Comparison of ENCODE assay signal across 12 cellular contexts in genomic region chr20:2118783-2119182, GRCh38. TPM values are rescaled to one million over a fixed set of nuclear protein-coding genes. Genes with fewer than 3 reads are reported as not detected.
DNase-seq lines count a peak whose midpoint lies in the region; ATAC-seq, FAIRE-seq and TF ChIP-seq lines count a peak whose summit lies in the region.
"Had no signal": no experiment of that assay in that cellular context is flagged by ENCODE, and none has a peak within 500 bp of the region (broad histone marks: within the 10 kb centered on the region; RNA-seq: fewer than 3 reads in every experiment).

No MANE protein-coding gene starts in this region.

- peak; percentile 35 for DNase-seq in ELR (ENCODE audit: low read depth)
- DNase-seq in GM13977 (ENCODE audit: low spot score) = peak; percentile 39
- DNase-seq in NB4 (ENCODE audit: low read depth) = peak; percentile 66
- DNase-seq in effector memory CD8-positive, alpha-beta T cell = no peak
- DNase-seq in SK-N-SH = no peak
- no peak for DNase-seq in frontal cortex (ENCODE audit: low spot score in 2 of 2)
- DNase-seq: Caco-2, NCI-H146 had no signal

- no peak overlapping the region for H3K27ac ChIP-seq in SK-N-SH (ENCODE audit: low read depth in 2 of 2, low read length in 1 of 2)
- H3K27ac ChIP-seq: adrenal gland had no signal

- ATAC-seq in effector memory CD8-positive, alpha-beta T cell (replicated peaks) = no peak
- ATAC-seq in GM21737 (IDR thresholded peaks at IDR 0.05; ENCODE audit: unreplicated experiment) = no peak

- H3K4me3 ChIP-seq in NB4 (ENCODE audit: low read depth, low read length) = no peak overlapping the region
- H3K4me3 ChIP-seq in SK-N-SH (ENCODE audit: low read depth in 2 of 2, low read length in 1 of 2) = no peak overlapping the region
- H3K4me3 ChIP-seq: adrenal gland had no signal

- peaks cover 0 to 2% of the 10 kb centered on the region in 2 experiments; a peak in 2 of 4 replicates for H3K4me1 ChIP-seq in SK-N-SH (ENCODE audit: control insufficient read depth in 1 of 2, insufficient read depth in 2 of 2, low read depth in 1 of 2, low read length in 1 of 2)
- H3K4me1 ChIP-seq: Caco-2 had no signal

- no peak overlapping the region for H3K9ac ChIP-seq in SK-N-SH

- peaks cover 56% of the 10 kb centered on the region for H4K20me1 ChIP-seq in SK-N-SH (ENCODE audit: insufficient read depth)

- peak overlapping the region in 1 of 2 donors; percentile 2 for H3K4me3 Mint-ChIP-seq in effector memory CD8-positive, alpha-beta T cell

- CTCF ChIA-PET in SK-N-SH (lab: Yijun Ruan, JAX) = interaction anchor here (1.6 kb wide), 1 partner anchor 15 kb away, joined by 3 read pairs; no protein-coding TSS in a partner anchor

- no peaks in the 10 kb centered on the region for H3K9me3 ChIP-seq in SK-N-SH
- H3K9me3 ChIP-seq: adrenal gland, Caco-2 had no signal

- H3K79me2 ChIP-seq in SK-N-SH (ENCODE audit: insufficient read depth) = peaks cover 99% of the 10 kb centered on the region

- no peaks in the 10 kb centered on the region for H3F3A ChIP-seq in SK-N-SH (replicated peaks; ENCODE audit: insufficient read depth)

- TF ChIP-seq EP300 in SK-N-SH (IDR thresholded peaks at IDR 0.05; ENCODE audit: borderline replicate concordance in 1 of 2, low read depth in 1 of 2, low read length in 1 of 2) = no peak

- POLR2A ChIA-PET in SK-N-SH (lab: Yijun Ruan, JAX) = no interaction called here

- TF ChIP-seq POLR2A in NB4 (IDR thresholded peaks at IDR 0.05; ENCODE audit: extremely low read depth, insufficient read length) = no peak

- no peaks in the 10 kb centered on the region for H3K9me2 ChIP-seq in SK-N-SH

- H3K27me3 Mint-ChIP-seq in effector memory CD8-positive, alpha-beta T cell = no peaks in the 10 kb centered on the region

- TF ChIP-seq CTCF in GM13977 (IDR thresholded peaks at IDR 0.05; ENCODE audit: extremely low read depth, insufficient read depth, missing control alignments) (no peak), NB4 (IDR thresholded peaks at IDR 0.05; ENCODE audit: low read depth, low read length) (no peak), SK-N-SH (IDR thresholded peaks at IDR 0.05) (no peak)

- no peaks in the 10 kb centered on the region for H3K9me3 Mint-ChIP-seq in effector memory CD8-positive, alpha-beta T cell

- 93% methylated on average over 3 of the region's 3 CpGs for WGBS in SK-N-SH (ENCODE audit: low lambda C conversion rate)

- no peaks in the 10 kb centered on the region for H3K27me3 ChIP-seq in SK-N-SH (ENCODE audit: insufficient read depth)
- H3K27me3 ChIP-seq: adrenal gland had no signal

- H3K4me1 Mint-ChIP-seq in effector memory CD8-positive, alpha-beta T cell (ENCODE audit: low read depth in 2 of 2) = peaks cover 55 to 63% of the 10 kb centered on the region in 2 donors

- H3K4me2 ChIP-seq in SK-N-SH = no peak overlapping the region

- FAIRE-seq in frontal cortex (lab: Jason Lieb, UNC) = no peak
- FAIRE-seq: H1, islet of Langerhans had no signal

- H3K27ac Mint-ChIP-seq in effector memory CD8-positive, alpha-beta T cell = peak overlapping the region; percentile 1 to 10

- H3K36me3 ChIP-seq in SK-N-SH (replicated peaks in 1 of 2; ENCODE audit: control insufficient read depth in 1 of 2, insufficient read depth in 2 of 2, low read length in 1 of 2) = peaks cover 17 to 34% of the 10 kb centered on the region in 2 experiments

- peaks cover 31% of the 10 kb centered on the region for H3K36me3 Mint-ChIP-seq in effector memory CD8-positive, alpha-beta T cell (ENCODE audit: insufficient read depth)

- in situ Hi-C loops in GM13977 (cut with MboI; ENCODE audit: low pct_unique_long_range_greater_than_20kb, low sequenced_read_pairs, unreplicated experiment) = no loop called here

- no peak for TF ChIP-seq RAD21 in SK-N-SH (IDR thresholded peaks at IDR 0.05; ENCODE audit: low read length)

- H2AFZ ChIP-seq in SK-N-SH (ENCODE audit: low read depth) = no peak overlapping the region

TF ChIP-seq in SK-N-SH, 30 proteins besides CTCF, POLR2A, EP300 and RAD21:
- TF ChIP-seq PBX3 (IDR thresholded peaks at IDR 0.05) = no peak
- no peak for TF ChIP-seq RFX5 (IDR thresholded peaks at IDR 0.05; ENCODE audit: low read length)
- TF ChIP-seq JUND (IDR thresholded peaks at IDR 0.05) = no peak
- no peak for TF ChIP-seq TAF1 (IDR thresholded peaks at IDR 0.05; ENCODE audit: borderline replicate concordance, low read depth, low read length)
- no peak for TF ChIP-seq NRF1 (IDR thresholded peaks at IDR 0.05; ENCODE audit: low read depth, low read length)
- no peak for TF ChIP-seq FOSL2 (IDR thresholded peaks at IDR 0.05; ENCODE audit: borderline replicate concordance, low read depth)
- no peak for TF ChIP-seq GATA2 (CRISPR knock-in tag; IDR thresholded peaks at IDR 0.05)
- TF ChIP-seq RXRA (IDR thresholded peaks at IDR 0.05; ENCODE audit: borderline replicate concordance, low read depth) = no peak
- TF ChIP-seq NFIC (IDR thresholded peaks at IDR 0.05; ENCODE audit: borderline replicate concordance) = no peak
- no peak for TF ChIP-seq POLR2AphosphoS5 (IDR thresholded peaks at IDR 0.05; ENCODE audit: low read depth, low read length)
- TF ChIP-seq YY1 (IDR thresholded peaks at IDR 0.05; ENCODE audit: low read depth) = no peak
- TF ChIP-seq SMC3 (IDR thresholded peaks at IDR 0.05; ENCODE audit: low read depth, low read length) = no peak
- no peak for TF ChIP-seq ZBTB33 (IDR thresholded peaks at IDR 0.05; ENCODE audit: borderline replicate concordance, low read depth)
- TF ChIP-seq TEAD4 (IDR thresholded peaks at IDR 0.05; ENCODE audit: borderline replicate concordance, insufficient read depth) = no peak
- no peak for TF ChIP-seq MEF2A (IDR thresholded peaks at IDR 0.05; ENCODE audit: borderline replicate concordance, low read depth)
- no peak for TF ChIP-seq USF2 (IDR thresholded peaks at IDR 0.05; ENCODE audit: borderline replicate concordance, low read depth, low read length)
- TF ChIP-seq TCF12 (IDR thresholded peaks at IDR 0.05) = no peak
- no peak for TF ChIP-seq GABPA (IDR thresholded peaks at IDR 0.05; ENCODE audit: low read depth)

RNA-seq across cellular contexts. Expression of gene STK35, which starts 17.2 kb away (rescaled TPM):
- 6.7 and 7.5 TPM in 2 replicates for polyA plus RNA-seq in SK-N-SH (2012; rRNA removed)
- 3.9 and 5.2 TPM in 2 replicates for polyA plus RNA-seq in SK-N-SH (2012; cell fraction: cytosol; rRNA removed)
- 16.3 and 16.5 TPM in 2 replicates for polyA plus RNA-seq in SK-N-SH (2012; cell fraction: nucleus; rRNA removed)
- 9.8 TPM for total RNA-seq in frontal cortex

Comparison
In these comparisons a context has a peak if more than half of its experiments do, and no peak if none do; other contexts are left out.
1. DNase-seq: peak in ELR (single experiment), GM13977 (single experiment) and NB4 (single experiment); none in effector memory CD8-positive, alpha-beta T cell (0 of 3), SK-N-SH (single experiment) and frontal cortex (0 of 2).